Comparison of ENCODE assay signal across 8 cellular contexts in genomic region chr4:82284858-82285805, GRCh38.
DNase-seq lines count a peak whose midpoint lies in the region; ATAC-seq, FAIRE-seq and TF ChIP-seq lines count a peak whose summit lies in the region.

No MANE protein-coding gene starts in this region.

- H2AK9ac ChIP-seq in IMR-90 (replicated peaks; ENCODE audit: low read depth, low read length, poor library complexity), result no peak overlapping the region

- H2AFZ ChIP-seq in IMR-90 (replicated peaks; ENCODE audit: low read length, poor library complexity), result peak overlapping the region; percentile 90
- peak overlapping the region; percentile 86 for H2AFZ ChIP-seq in OCI-LY7 (ENCODE audit: low read length)

- POLR2A ChIA-PET in IMR-90 (lab: Charles Lee; ENCODE audit: unreplicated experiment) (interaction anchor here (0.7 kb wide), 1 partner anchor 60 kb away, joined by 15 read pairs; no protein-coding TSS in a partner anchor), OCI-LY7 (lab: Charles Lee) (interaction anchor here (0.6 to 1.6 kb wide), 8 partner anchors 9 to 633 kb away, joined by 3 to 6 read pairs (median 5); no protein-coding TSS in a partner anchor)

- H3K18ac ChIP-seq in IMR-90 (ENCODE audit: low read depth, low read length), result no peak overlapping the region

- FAIRE-seq in D721Med (lab: Jason Lieb, UNC), result no peak

- H3K9me2 ChIP-seq in OCI-LY7 (ENCODE audit: insufficient read depth, low read length), result no peaks in the 10 kb centered on the region

- H2BK15ac ChIP-seq in IMR-90 (ENCODE audit: low read depth, low read length), result no peak overlapping the region

- H3K23ac ChIP-seq in IMR-90 (ENCODE audit: low read depth, low read length), result no peak overlapping the region

- no peak overlapping the region for H4K8ac ChIP-seq in IMR-90 (ENCODE audit: low read depth in 2 of 2, low read length in 2 of 2)

- no peak overlapping the region for H3K56ac ChIP-seq in IMR-90 (ENCODE audit: extremely low read depth, insufficient read depth, low read length)

- H4K5ac ChIP-seq in IMR-90 (ENCODE audit: low read depth, low read length), result no peak overlapping the region

- dilution Hi-C loops in IMR-90 (cut with HindIII; ENCODE audit: low sequenced_read_pairs, unreplicated experiment), result no loop called here

- DNase-seq in D721Med (ENCODE audit: insufficient read length, low spot score) (peak; percentile 40), IMR-90 (peak; percentile 99), OCI-LY7 (ENCODE audit: low spot score) (peak; percentile 99), activated T-cell treated with anti-CD3 and anti-CD28 coated beads for 4 hours (peak; percentile 98), epithelial cell of prostate (ENCODE audit: low read depth, low spot score) (peak; percentile 99)
- DNase-seq in stimulated activated CD8-positive, alpha-beta memory T cell treated with anti-CD3 and anti-CD28 coated beads, Interleukin-2, amount 100 ng/mL, for 48 hours (ENCODE audit: low read depth in 2 of 2), result peak; percentile 99

- TF ChIP-seq RAD21 in IMR-90 (IDR thresholded peaks at IDR 0.05; ENCODE audit: low read length), result 0 out of 2 replicates have a peak, but pooled peaks have one; percentile 21

- 5% methylated on average over 33 of the region's 61 CpGs; no CpG with 5 or more reads in 1 of the 2 experiments for WGBS in IMR-90 (ENCODE audit: extremely low coverage in 2 of 2, insufficient read length in 1 of 2), 2 experiments

- H4K20me1 ChIP-seq in IMR-90 (ENCODE audit: insufficient read depth, low read length), result no peaks in the 10 kb centered on the region
- H4K20me1 ChIP-seq in OCI-LY7 (ENCODE audit: insufficient read depth, low read length), result no peaks in the 10 kb centered on the region

- TF ChIP-seq POLR2A in IMR-90 (IDR thresholded peaks at IDR 0.05; ENCODE audit: low read depth, low read length), result no peak

- no peak overlapping the region for H3K9ac ChIP-seq in IMR-90 (ENCODE audit: low read depth, low read length)

- H4K91ac ChIP-seq in IMR-90 (ENCODE audit: insufficient read depth, low read depth, low read length), result no peak overlapping the region

- H3K4me3 ChIP-seq in IMR-90 (ENCODE audit: insufficient read depth, low read depth, low read length) (peak overlapping the region; percentile 50), OCI-LY7 (ENCODE audit: low read depth, low read length, poor library complexity, severe bottlenecking) (peak overlapping the region; percentile 62), mononuclear cell (ENCODE audit: low read length) (peak overlapping the region; percentile 28)

- intact Hi-C loops in IMR-90 (cut with micrococcal nuclease), result no loop called here
- intact Hi-C loops in OCI-LY7 (cut with micrococcal nuclease; ENCODE audit: unreplicated experiment), result loop anchor here (2.0 to 5.0 kb wide), 3 partner anchors 76 to 813 kb away; partner anchors contain the start of genes HNRNPD and RASGEF1B

- TF ChIP-seq CTCF in D721Med (IDR thresholded peaks at IDR 0.05; ENCODE audit: insufficient read depth, missing control alignments) (no peak), IMR-90 (conservative IDR thresholded peaks at IDR 0.05; ENCODE audit: low read depth, low read length) (peak; percentile 70), OCI-LY7 (conservative IDR thresholded peaks at IDR 0.05; ENCODE audit: low read length) (peak; percentile 89)

- peaks cover 4% of the 10 kb centered on the region; the same call in 1 of the 2 replicates for H3K9me1 ChIP-seq in IMR-90 (ENCODE audit: insufficient read depth, low read length)

- H3K27me3 ChIP-seq in IMR-90 (ENCODE audit: control insufficient read depth, insufficient read depth, low read length) (peaks cover 2% of the 10 kb centered on the region; the same call in 1 of the 2 replicates), mononuclear cell (ENCODE audit: insufficient read depth, low read length) (peaks cover 2% of the 10 kb centered on the region)

- H3K4me1 ChIP-seq in IMR-90 (ENCODE audit: control insufficient read depth, insufficient read depth, low read length), result no peaks in the 10 kb centered on the region
- peaks cover 25% of the 10 kb centered on the region for H3K4me1 ChIP-seq in OCI-LY7 (ENCODE audit: insufficient read depth, low read length, poor library complexity, severe bottlenecking)
- H3K4me1 ChIP-seq in mononuclear cell (ENCODE audit: insufficient read depth, low read length), result peaks cover 12% of the 10 kb centered on the region

- in situ Hi-C loops in IMR-90 (cut with MboI; ENCODE audit: low sequenced_read_pairs), result no loop called here

- no peak overlapping the region for H2BK20ac ChIP-seq in IMR-90 (ENCODE audit: low read depth, low read length)

- BruUV-seq in IMR-90 (replicated peaks; lab: Mats Ljungman, UMichigan) (no TSS peak), OCI-LY7 (replicated peaks; lab: Mats Ljungman, UMichigan) (no TSS peak)

- CTCF ChIA-PET in IMR-90 (lab: Yijun Ruan, JAX) (interaction anchor here (0.5 to 1.1 kb wide), 4 partner anchors 10 to 371 kb away, joined by 3 to 7 read pairs (median 3); no protein-coding TSS in a partner anchor), OCI-LY7 (lab: Charles Lee; ENCODE audit: unreplicated experiment) (interaction anchor here (0.6 to 1.2 kb wide), 6 partner anchors 8 to 1140 kb away, joined by 3 to 10 read pairs (median 8); no protein-coding TSS in a partner anchor)

- no peaks in the 10 kb centered on the region for H3K9me3 ChIP-seq in IMR-90 (ENCODE audit: control insufficient read depth, insufficient read depth, low read length)
- no peaks in the 10 kb centered on the region for H3K9me3 ChIP-seq in OCI-LY7 (ENCODE audit: low read length)
- no peaks in the 10 kb centered on the region for H3K9me3 ChIP-seq in mononuclear cell (ENCODE audit: low read depth, low read length)

- ATAC-seq in GM21529 (IDR thresholded peaks at IDR 0.05; ENCODE audit: unreplicated experiment) (peak; percentile 100), IMR-90 (ENCODE audit: low read depth) (peak; percentile 100)

- no peak overlapping the region for H3K4ac ChIP-seq in IMR-90 (ENCODE audit: low read depth, low read length)

- no peaks in the 10 kb centered on the region for H3K79me1 ChIP-seq in IMR-90 (ENCODE audit: low read depth in 1 of 2, low read length in 2 of 2)

- H3K36me3 ChIP-seq in IMR-90 (ENCODE audit: control insufficient read depth, insufficient read depth, low read length) (no peaks in the 10 kb centered on the region), OCI-LY7 (ENCODE audit: insufficient read depth, low read length) (no peaks in the 10 kb centered on the region)

- no peaks in the 10 kb centered on the region for H3K79me2 ChIP-seq in OCI-LY7 (ENCODE audit: insufficient read depth, low read depth, low read length)

- H3K4me2 ChIP-seq in IMR-90 (ENCODE audit: low read depth, low read length), result peak overlapping the region; percentile 62
- peak overlapping the region; percentile 71 for H3K4me2 ChIP-seq in OCI-LY7 (ENCODE audit: low read length)

- H2BK120ac ChIP-seq in IMR-90 (ENCODE audit: low read depth, low read length), result no peak overlapping the region

- no peak overlapping the region for H2BK5ac ChIP-seq in IMR-90 (ENCODE audit: low read depth, low read length, poor library complexity, severe bottlenecking)

- H3K14ac ChIP-seq in IMR-90 (replicated peaks; ENCODE audit: low read depth, low read length), result no peak overlapping the region

- H2AK5ac ChIP-seq in IMR-90 (ENCODE audit: low read depth, low read length), result no peak overlapping the region

- H3K27ac ChIP-seq in IMR-90 (ENCODE audit: insufficient read depth, low read length), result no peak overlapping the region
- H3K27ac ChIP-seq in OCI-LY7 (ENCODE audit: low read depth, low read length, poor library complexity, severe bottlenecking), result peak overlapping the region; percentile 22
- H3K27ac ChIP-seq in epithelial cell of prostate, result peak overlapping the region; percentile 45

TF ChIP-seq in IMR-90, 13 proteins besides CTCF, POLR2A, EP300 and RAD21:
- TF ChIP-seq FOS (IDR thresholded peaks at IDR 0.05; ENCODE audit: low read depth, low read length), result no peak
- no peak for TF ChIP-seq ELK1 (IDR thresholded peaks at IDR 0.05; ENCODE audit: borderline replicate concordance, low read depth, low read length)
- no peak for TF ChIP-seq RCOR1 (IDR thresholded peaks at IDR 0.05; ENCODE audit: insufficient replicate concordance, low read length)
- no peak for TF ChIP-seq NFE2L2 (IDR thresholded peaks at IDR 0.05; ENCODE audit: low read depth, low read length)
- TF ChIP-seq CEBPB (IDR thresholded peaks at IDR 0.05; ENCODE audit: low read depth, low read length), result no peak
- no peak for TF ChIP-seq MXI1 (IDR thresholded peaks at IDR 0.05; ENCODE audit: borderline replicate concordance, low read depth, low read length)
- no peak for TF ChIP-seq CHD1 (IDR thresholded peaks at IDR 0.05; ENCODE audit: low read depth, low read length)
- peak; percentile 24; the same call in 1 of the 2 replicates for TF ChIP-seq RFX5 (IDR thresholded peaks at IDR 0.05; ENCODE audit: low read depth, low read length)
- peak; percentile 69 for TF ChIP-seq BHLHE40 (IDR thresholded peaks at IDR 0.05; ENCODE audit: low read depth, low read length)
- TF ChIP-seq SMC3 (IDR thresholded peaks at IDR 0.05; ENCODE audit: low read depth, low read length), result no peak
- no peak for TF ChIP-seq MAFK (IDR thresholded peaks at IDR 0.05; ENCODE audit: low read depth, low read length)
- peak; percentile 66; the same call in 1 of the 2 replicates for TF ChIP-seq USF2 (IDR thresholded peaks at IDR 0.05; ENCODE audit: low read depth, low read length)
- TF ChIP-seq MAZ (IDR thresholded peaks at IDR 0.05; ENCODE audit: borderline replicate concordance, low read depth, low read length), result peak; percentile 87; the same call in 1 of the 2 replicates

Comparison
In these comparisons a context has a peak if more than half of its experiments do, and no peak if none do; other contexts are left out.
1. DNase-seq: peak in every context shown above with its lines; median percentile 99 in IMR-90; 99 in OCI-LY7; 99 in epithelial cell of prostate; 99 in stimulated activated CD8-positive, alpha-beta memory T cell treated with anti-CD3 and anti-CD28 coated beads, Interleukin-2, amount 100 ng/mL, for 48 hours; 98 in activated T-cell treated with anti-CD3 and anti-CD28 coated beads for 4 hours; 40 in D721Med.